ENCODE assay signal across 26 cellular contexts in the genomic region with DNA sequence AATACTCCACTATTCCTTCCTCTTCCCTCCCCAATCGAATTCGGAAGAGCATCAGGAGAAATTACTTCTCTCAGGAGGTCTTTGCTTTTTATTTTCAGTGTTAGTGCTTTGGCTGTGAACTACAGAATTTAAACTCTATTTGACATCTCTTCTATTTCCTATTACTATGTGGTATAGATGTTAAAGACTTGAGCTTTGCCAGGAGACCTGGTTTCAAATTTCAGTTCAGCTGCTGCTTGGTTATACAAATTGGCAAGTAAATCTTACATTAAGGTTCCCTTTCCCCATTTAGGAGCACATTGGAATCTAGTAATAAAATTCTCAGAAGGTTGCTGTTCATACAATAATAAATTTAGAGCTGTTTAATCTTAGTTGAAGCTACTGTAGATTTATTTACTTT. TPM values are rescaled to one million over a fixed set of nuclear protein-coding genes. Genes with fewer than 3 reads are reported as not detected.
DNase-seq lines count a peak whose midpoint lies in the region; ATAC-seq and TF ChIP-seq lines count a peak whose summit lies in the region.
"Had no signal": no experiment of that assay in that cellular context is flagged by ENCODE, and none has a peak within 500 bp of the region (broad histone marks: within the 10 kb centered on the region; RNA-seq: fewer than 3 reads in every experiment).

No MANE protein-coding gene starts in this region.

- no peaks in the 10 kb centered on the region for H3K9me3 ChIP-seq in CD8-positive, alpha-beta T cell (ENCODE audit: low read length)
- no peaks in the 10 kb centered on the region for H3K9me3 ChIP-seq in IMR-90 (ENCODE audit: control insufficient read depth, insufficient read depth, low read length)
- H3K9me3 ChIP-seq: BLaER1, SJCRH30 had no signal

- H2BK120ac ChIP-seq in IMR-90 (ENCODE audit: low read depth, low read length), result no peak overlapping the region

- CTCF ChIA-PET in CD8-positive, alpha-beta T cell (lab: Charles Lee), result interaction anchor here (1.5 kb wide), 1 partner anchor 13 kb away, joined by 5 read pairs; the partner anchor contains the start of gene UHRF2
- CTCF ChIA-PET in IMR-90 (lab: Yijun Ruan, JAX), result interaction anchor here (0.5 kb wide), 1 partner anchor 32 kb away, joined by 3 read pairs; no protein-coding TSS in a partner anchor

- H3K9me3 Mint-ChIP-seq in CD8-positive, alpha-beta T cell, result no peaks in the 10 kb centered on the region
- H3K9me3 Mint-ChIP-seq in activated T-helper 2 cell treated with anti-CD3 and anti-CD28 coated beads, Interferon-gamma antibody, Interleukin-2, Interleukin-4, amounts not matched to agents 10 μg/mL and 5 μg/mL and 100 μg/mL, durations not matched to agents 14 hours and 24 hours and 36 hours, result no peaks in the 10 kb centered on the region
- H3K9me3 Mint-ChIP-seq: activated naive CD4-positive, alpha-beta T cell treated with anti-CD3 and anti-CD28 coated beads, Interleukin-2, amount 50 U/mL, for 72 hours; type B pancreatic cell had no signal

- H2AK5ac ChIP-seq in IMR-90 (ENCODE audit: low read depth, low read length), result no peak overlapping the region

- no peak overlapping the region for H3K4me3 ChIP-seq in CD8-positive, alpha-beta T cell (ENCODE audit: low read depth, low read length)
- H3K4me3 ChIP-seq in IMR-90 (ENCODE audit: insufficient read depth, low read depth, low read length), result no peak overlapping the region
- H3K4me3 ChIP-seq: BLaER1, cardiac muscle cell, SJCRH30 had no signal

- intact Hi-C loops in CD8-positive, alpha-beta T cell (cut with DNase I, micrococcal nuclease), result loop anchor here in 1 of 2 experiments (5.0 kb wide), 1 partner anchor 81 kb away; no protein-coding TSS in a partner anchor
- intact Hi-C loops in IMR-90 (cut with micrococcal nuclease) (no loop called here), posterior vena cava (cut with DNase I) (no loop called here)
- intact Hi-C loops in activated T-helper 2 cell treated with anti-CD3 and anti-CD28 coated beads, Interferon-gamma antibody, Interleukin-2, Interleukin-4, amounts not matched to agents 10 μg/mL and 5 μg/mL and 100 μg/mL, durations not matched to agents 14 hours and 24 hours and 36 hours (cut with micrococcal nuclease), result no loop called here

- peaks cover 3% of the 10 kb centered on the region; the same call in 1 of the 2 replicates for H3K9me1 ChIP-seq in IMR-90 (ENCODE audit: insufficient read depth, low read length)

- peaks cover 58% of the 10 kb centered on the region for H4K20me1 ChIP-seq in IMR-90 (ENCODE audit: insufficient read depth, low read length)

- peak overlapping the region; percentile 49 for H3K27ac Mint-ChIP-seq in CD8-positive, alpha-beta T cell
- H3K27ac Mint-ChIP-seq in activated T-helper 2 cell treated with anti-CD3 and anti-CD28 coated beads, Interferon-gamma antibody, Interleukin-2, Interleukin-4, amounts not matched to agents 10 μg/mL and 5 μg/mL and 100 μg/mL, durations not matched to agents 14 hours and 24 hours and 36 hours, result peak overlapping the region; percentile 48
- H3K27ac Mint-ChIP-seq: activated CD4-positive, alpha-beta T cell treated with anti-CD3 and anti-CD28 coated beads for 36 hours; activated naive CD4-positive, alpha-beta T cell treated with anti-CD3 and anti-CD28 coated beads, Interleukin-2, amount 50 U/mL, for 72 hours; type B pancreatic cell had no signal

- H3K14ac ChIP-seq in IMR-90 (replicated peaks; ENCODE audit: low read depth, low read length), result no peak overlapping the region

- no peak overlapping the region for H4K5ac ChIP-seq in IMR-90 (ENCODE audit: low read depth, low read length)

- TF ChIP-seq RAD21 in IMR-90 (IDR thresholded peaks at IDR 0.05; ENCODE audit: low read length), result no peak

- no peak for DNase-seq in CD8-positive, alpha-beta T cell
- DNase-seq in IMR-90 (peak; percentile 49), left kidney (ENCODE audit: low read depth, low spot score) (peak; percentile 9), amygdala (lab: John Stamatoyannopoulos, UW) (no peak), NCI-H82 (lab: John Stamatoyannopoulos, UW) (no peak), posterior vena cava (ENCODE audit: low spot score) (no peak)
- DNase-seq in activated T-helper 2 cell treated with anti-CD3 and anti-CD28 coated beads, Interferon-gamma antibody, Interleukin-2, Interleukin-4, amounts not matched to agents 10 μg/mL and 5 μg/mL and 100 μg/mL, durations not matched to agents 14 hours and 24 hours and 36 hours (ENCODE audit: low spot score), result no peak
- DNase-seq: activated CD4-positive, alpha-beta T cell treated with anti-CD3 and anti-CD28 coated beads for 36 hours; activated CD8-positive, alpha-beta memory T cell treated with anti-CD3 and anti-CD28 coated beads, Interleukin-2, amount 50 U/mL, for 48 hours; effector CD4-positive, alpha-beta T cell; HCEC 1CT; Kasumi-1; kidney; mesendoderm; NCI-H1417 treated with DMSO at 0.1 percent for 48 hours; NCI-H510A treated with DMSO at 0.1 percent for 48 hours; OCI-M1; retina; stimulated activated naive CD8-positive, alpha-beta T cell treated with anti-CD3 and anti-CD28 coated beads, Interleukin-15, Interleukin-2, amounts not matched to agents 100 U/mL and 50 U/mL, for 24 hours; T-helper 9 cell had no signal

- H3K27ac ChIP-seq in CD8-positive, alpha-beta T cell (ENCODE audit: low read depth, low read length), result no peak overlapping the region
- H3K27ac ChIP-seq in IMR-90 (ENCODE audit: insufficient read depth, low read length), result no peak overlapping the region
- H3K27ac ChIP-seq: BLaER1, cardiac muscle cell, SJCRH30 had no signal

- H3K36me3 Mint-ChIP-seq in CD8-positive, alpha-beta T cell, result peaks cover 58% of the 10 kb centered on the region
- H3K36me3 Mint-ChIP-seq in activated T-helper 2 cell treated with anti-CD3 and anti-CD28 coated beads, Interferon-gamma antibody, Interleukin-2, Interleukin-4, amounts not matched to agents 10 μg/mL and 5 μg/mL and 100 μg/mL, durations not matched to agents 14 hours and 24 hours and 36 hours (ENCODE audit: low read depth), result peaks cover 68% of the 10 kb centered on the region

- no peak overlapping the region for H3K23ac ChIP-seq in IMR-90 (ENCODE audit: low read depth, low read length)

- no peak for ATAC-seq in CD8-positive, alpha-beta T cell
- peak; percentile 49; the same call in 1 of the 2 replicates for ATAC-seq in IMR-90 (ENCODE audit: low read depth)
- no peak for ATAC-seq in GM19328 (IDR thresholded peaks at IDR 0.05; ENCODE audit: unreplicated experiment)
- ATAC-seq: activated CD4-positive, alpha-beta T cell treated with anti-CD3 and anti-CD28 coated beads for 36 hours; activated naive CD4-positive, alpha-beta T cell treated with anti-CD3 and anti-CD28 coated beads, Interleukin-2, amount 50 U/mL, for 72 hours; stimulated activated naive CD8-positive, alpha-beta T cell treated with anti-CD3 and anti-CD28 coated beads, Interleukin-15, Interleukin-2, amounts not matched to agents 100 U/mL and 50 U/mL, for 24 hours had no signal

- no peak overlapping the region for H3K56ac ChIP-seq in IMR-90 (ENCODE audit: extremely low read depth, insufficient read depth, low read length)

- H3K27me3 Mint-ChIP-seq in CD8-positive, alpha-beta T cell (ENCODE audit: low read depth), result no peaks in the 10 kb centered on the region
- no peaks in the 10 kb centered on the region for H3K27me3 Mint-ChIP-seq in activated T-helper 2 cell treated with anti-CD3 and anti-CD28 coated beads, Interferon-gamma antibody, Interleukin-2, Interleukin-4, amounts not matched to agents 10 μg/mL and 5 μg/mL and 100 μg/mL, durations not matched to agents 14 hours and 24 hours and 36 hours (ENCODE audit: low read depth)
- H3K27me3 Mint-ChIP-seq: activated CD4-positive, alpha-beta T cell treated with anti-CD3 and anti-CD28 coated beads for 36 hours; type B pancreatic cell had no signal

- no peak overlapping the region for H4K8ac ChIP-seq in IMR-90 (ENCODE audit: low read depth in 2 of 2, low read length in 2 of 2)

- H2BK20ac ChIP-seq in IMR-90 (ENCODE audit: low read depth, low read length), result no peak overlapping the region

- in situ Hi-C loops in IMR-90 (cut with MboI; ENCODE audit: low sequenced_read_pairs), result no loop called here

- H3K9ac ChIP-seq in IMR-90 (ENCODE audit: low read depth, low read length), result no peak overlapping the region
- H3K9ac ChIP-seq: BLaER1 had no signal

- H3K4ac ChIP-seq in IMR-90 (ENCODE audit: low read depth, low read length), result no peak overlapping the region

- no peaks in the 10 kb centered on the region for H3K27me3 ChIP-seq in CD8-positive, alpha-beta T cell (ENCODE audit: insufficient read depth, low read length)
- no peaks in the 10 kb centered on the region for H3K27me3 ChIP-seq in IMR-90 (ENCODE audit: control insufficient read depth, insufficient read depth, low read length)
- H3K27me3 ChIP-seq: BLaER1, cardiac muscle cell, SJCRH30 had no signal

- peaks cover 20% of the 10 kb centered on the region for H3K4me1 ChIP-seq in CD8-positive, alpha-beta T cell (ENCODE audit: insufficient read depth, low read length)
- peaks cover 10% of the 10 kb centered on the region for H3K4me1 ChIP-seq in IMR-90 (ENCODE audit: control insufficient read depth, insufficient read depth, low read length)

- peak overlapping the region; percentile 59; the same call in 1 of the 2 replicates for H3K4me2 ChIP-seq in IMR-90 (ENCODE audit: low read depth, low read length)
- H3K4me2 ChIP-seq: BLaER1 had no signal

- POLR2A ChIA-PET in CD8-positive, alpha-beta T cell (lab: Charles Lee), result interaction anchor here (0.8 to 5.2 kb wide), 2 partner anchors 8 to 12 kb away, joined by 4 to 36 read pairs; partner anchors contain the start of gene UHRF2
- POLR2A ChIA-PET in IMR-90 (lab: Charles Lee; ENCODE audit: unreplicated experiment), result interaction anchor here (0.6 kb wide), 1 partner anchor 8 kb away, joined by 5 read pairs; no protein-coding TSS in a partner anchor

- H3K4me1 Mint-ChIP-seq in CD8-positive, alpha-beta T cell (ENCODE audit: low read depth), result peaks cover 74% of the 10 kb centered on the region
- peaks cover 57% of the 10 kb centered on the region for H3K4me1 Mint-ChIP-seq in activated T-helper 2 cell treated with anti-CD3 and anti-CD28 coated beads, Interferon-gamma antibody, Interleukin-2, Interleukin-4, amounts not matched to agents 10 μg/mL and 5 μg/mL and 100 μg/mL, durations not matched to agents 14 hours and 24 hours and 36 hours (ENCODE audit: low read depth)

- no peak overlapping the region for H2BK15ac ChIP-seq in IMR-90 (ENCODE audit: low read depth, low read length)

- no peak overlapping the region for H3K18ac ChIP-seq in IMR-90 (ENCODE audit: low read depth, low read length)

- H3K79me1 ChIP-seq in IMR-90 (ENCODE audit: low read depth in 1 of 2, low read length in 2 of 2), result peaks cover 0 to 47% of the 10 kb centered on the region in 2 experiments; a peak in 3 of 4 replicates

- no peak overlapping the region for H2AK9ac ChIP-seq in IMR-90 (replicated peaks; ENCODE audit: low read depth, low read length, poor library complexity)

- no peak overlapping the region for H2AFZ ChIP-seq in IMR-90 (replicated peaks; ENCODE audit: low read length, poor library complexity)

- H4K91ac ChIP-seq in IMR-90 (ENCODE audit: insufficient read depth, low read depth, low read length), result no peak overlapping the region

- H2BK5ac ChIP-seq in IMR-90 (ENCODE audit: low read depth, low read length, poor library complexity, severe bottlenecking), result no peak overlapping the region

- no CpG with 5 or more reads among the region's 2 CpGs for WGBS in IMR-90 (ENCODE audit: extremely low coverage in 2 of 2, insufficient read length in 1 of 2), 2 experiments

- H3K4me3 Mint-ChIP-seq in CD8-positive, alpha-beta T cell, result no peak overlapping the region
- no peak overlapping the region for H3K4me3 Mint-ChIP-seq in activated T-helper 2 cell treated with anti-CD3 and anti-CD28 coated beads, Interferon-gamma antibody, Interleukin-2, Interleukin-4, amounts not matched to agents 10 μg/mL and 5 μg/mL and 100 μg/mL, durations not matched to agents 14 hours and 24 hours and 36 hours (ENCODE audit: low read depth)
- H3K4me3 Mint-ChIP-seq: activated CD4-positive, alpha-beta T cell treated with anti-CD3 and anti-CD28 coated beads for 36 hours; type B pancreatic cell had no signal

- dilution Hi-C loops in IMR-90 (cut with HindIII; ENCODE audit: low sequenced_read_pairs, unreplicated experiment), result no loop called here

- TF ChIP-seq POLR2A in IMR-90 (IDR thresholded peaks at IDR 0.05; ENCODE audit: low read depth, low read length), result no peak

- no peaks in the 10 kb centered on the region for H3K36me3 ChIP-seq in CD8-positive, alpha-beta T cell (ENCODE audit: insufficient read depth, low read length)
- H3K36me3 ChIP-seq in IMR-90 (ENCODE audit: control insufficient read depth, insufficient read depth, low read length), result peaks cover 3% of the 10 kb centered on the region; the same call in 1 of the 2 replicates
- H3K36me3 ChIP-seq: cardiac muscle cell had no signal

- BruUV-seq in IMR-90 (replicated peaks; lab: Mats Ljungman, UMichigan), result no TSS peak

- TF ChIP-seq CTCF in CD8-positive, alpha-beta T cell (IDR thresholded peaks at IDR 0.05), result no peak
- no peak for TF ChIP-seq CTCF in IMR-90 (conservative IDR thresholded peaks at IDR 0.05; ENCODE audit: low read depth, low read length)

RNA-seq across cellular contexts. Expression of gene UHRF2, which starts 13.1 kb away (rescaled TPM):
- 100 to 1,000 TPM; 140 to 159 TPM for total RNA-seq in CD8-positive, alpha-beta T cell
- total RNA-seq in IMR-90 (2012; rRNA removed) (37.3 and 55.3 TPM in 2 replicates), posterior vena cava (10 to 100 TPM; 36.2 to 41.0 TPM)
- 23.5 and 27.6 TPM in 2 replicates for polyA plus RNA-seq in IMR-90 (2012; rRNA removed)
- 6.5 and 7.6 TPM in 2 replicates for polyA plus RNA-seq in IMR-90 (2012; cell fraction: cytosol; rRNA removed)
- polyA plus RNA-seq in IMR-90 (2012; cell fraction: nucleus; rRNA removed; ENCODE audit: low replicate concordance), result 27.9 and 106 TPM in 2 replicates
- total RNA-seq in activated T-helper 2 cell treated with anti-CD3 and anti-CD28 coated beads, Interferon-gamma antibody, Interleukin-2, Interleukin-4, amounts not matched to agents 10 μg/mL and 5 μg/mL and 100 μg/mL, durations not matched to agents 14 hours and 24 hours and 36 hours, result 79.7 and 82.9 TPM in 2 replicates

Comparison
In these comparisons a context has a peak if more than half of its experiments do, and no peak if none do; other contexts are left out.
1. DNase-seq: peak in IMR-90 (single experiment) and left kidney (single experiment); none in CD8-positive, alpha-beta T cell (0 of 7), activated T-helper 2 cell treated with anti-CD3 and anti-CD28 coated beads, Interferon-gamma antibody, Interleukin-2, Interleukin-4, amounts not matched to agents 10 μg/mL and 5 μg/mL and 100 μg/mL, durations not matched to agents 14 hours and 24 hours and 36 hours (single experiment), amygdala (0 of 56), NCI-H82 (single experiment) and posterior vena cava (single experiment).